In the genomic region with DNA sequence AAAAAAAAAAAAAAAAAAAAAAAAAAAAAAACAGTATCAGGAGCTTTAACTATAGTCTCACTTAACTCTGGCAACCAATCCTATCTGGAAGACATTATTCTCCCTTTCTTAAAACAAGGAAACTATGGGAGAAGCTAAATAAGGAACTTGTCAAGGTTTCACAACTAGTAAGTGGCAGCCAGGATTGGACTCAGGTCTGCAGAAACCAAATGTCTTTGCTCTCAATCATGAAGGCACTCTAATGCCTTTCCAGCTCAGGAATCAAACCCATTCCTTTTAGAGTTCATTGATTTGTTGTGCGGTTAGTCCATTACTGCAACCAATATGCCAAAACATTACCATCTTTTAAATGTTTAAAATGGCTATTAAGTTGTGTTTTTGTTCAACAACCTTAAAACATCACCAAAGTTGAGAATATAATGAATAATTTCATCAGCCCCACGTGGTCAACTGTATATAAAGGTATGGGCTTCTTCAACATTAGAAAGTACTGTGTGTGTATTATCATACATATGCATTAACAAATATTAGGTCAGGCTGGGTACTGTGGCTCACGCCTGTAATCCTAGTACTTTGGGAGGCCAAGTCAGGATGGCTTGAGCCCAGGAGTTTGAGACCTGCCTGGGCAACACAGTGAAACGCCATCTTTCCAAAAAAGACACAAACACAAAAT, we compare ENCODE assay signal across 1 cellular context.
TF ChIP-seq lines count a peak whose summit lies in the region.

No MANE protein-coding gene starts in this region.

TF ChIP-seq in HCT116, 20 proteins besides CTCF, POLR2A, EP300 and RAD21 (continued from another document):
- TF ChIP-seq, protein P1, sequence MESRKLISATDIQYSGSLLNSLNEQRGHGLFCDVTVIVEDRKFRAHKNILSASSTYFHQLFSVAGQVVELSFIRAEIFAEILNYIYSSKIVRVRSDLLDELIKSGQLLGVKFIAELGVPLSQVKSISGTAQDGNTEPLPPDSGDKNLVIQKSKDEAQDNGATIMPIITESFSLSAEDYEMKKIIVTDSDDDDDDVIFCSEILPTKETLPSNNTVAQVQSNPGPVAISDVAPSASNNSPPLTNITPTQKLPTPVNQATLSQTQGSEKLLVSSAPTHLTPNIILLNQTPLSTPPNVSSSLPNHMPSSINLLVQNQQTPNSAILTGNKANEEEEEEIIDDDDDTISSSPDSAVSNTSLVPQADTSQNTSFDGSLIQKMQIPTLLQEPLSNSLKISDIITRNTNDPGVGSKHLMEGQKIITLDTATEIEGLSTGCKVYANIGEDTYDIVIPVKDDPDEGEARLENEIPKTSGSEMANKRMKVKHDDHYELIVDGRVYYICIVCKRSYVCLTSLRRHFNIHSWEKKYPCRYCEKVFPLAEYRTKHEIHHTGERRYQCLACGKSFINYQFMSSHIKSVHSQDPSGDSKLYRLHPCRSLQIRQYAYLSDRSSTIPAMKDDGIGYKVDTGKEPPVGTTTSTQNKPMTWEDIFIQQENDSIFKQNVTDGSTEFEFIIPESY (IDR thresholded peaks at IDR 0.05; ENCODE audit: extremely low read depth, insufficient replicate concordance, low read length) = no peak
- TF ChIP-seq EZH2 (IDR thresholded peaks at IDR 0.05) = no peak
- no peak for TF ChIP-seq ZFX (IDR thresholded peaks at IDR 0.05)
- TF ChIP-seq REST (IDR thresholded peaks at IDR 0.05; ENCODE audit: low read depth) = no peak
- TF ChIP-seq ZNF274 (IDR thresholded peaks at IDR 0.05; ENCODE audit: low read depth, low read length) = no peak
- TF ChIP-seq YY1 (IDR thresholded peaks at IDR 0.05; ENCODE audit: extremely low read depth, insufficient replicate concordance, low read depth, low read length) = no peak
- TF ChIP-seq, protein P2, sequence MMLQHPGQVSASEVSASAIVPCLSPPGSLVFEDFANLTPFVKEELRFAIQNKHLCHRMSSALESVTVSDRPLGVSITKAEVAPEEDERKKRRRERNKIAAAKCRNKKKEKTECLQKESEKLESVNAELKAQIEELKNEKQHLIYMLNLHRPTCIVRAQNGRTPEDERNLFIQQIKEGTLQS (IDR thresholded peaks at IDR 0.05) = no peak
- no peak for TF ChIP-seq EGR1 (IDR thresholded peaks at IDR 0.05; ENCODE audit: low read depth)
TF ChIP-seq in HCT116: peak in this region for 0.
